28 cellular contexts compared by ENCODE assay signal in the genomic region with DNA sequence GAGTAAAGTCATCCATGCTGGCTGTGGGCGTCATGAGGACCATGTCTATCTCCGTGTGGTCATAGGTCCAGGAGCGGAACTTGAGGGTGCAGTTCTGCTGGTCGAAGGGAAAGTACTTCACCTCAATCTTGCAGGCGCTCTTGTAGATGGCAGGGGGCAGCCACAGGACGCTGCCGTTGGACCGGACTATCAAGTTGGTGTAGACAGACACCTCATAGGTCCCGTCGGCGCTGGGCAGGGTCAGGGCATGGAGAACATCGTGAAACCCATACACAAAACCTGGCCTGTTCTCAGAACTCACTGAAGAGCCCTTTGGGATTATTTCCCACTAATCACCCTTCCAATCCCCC. TPM values are rescaled to one million over a fixed set of nuclear protein-coding genes. Genes with fewer than 3 reads are reported as not detected.
"Had no signal": no experiment of that assay in that cellular context is flagged by ENCODE, and none has a peak within 500 bp of the region (broad histone marks: within the 10 kb centered on the region; RNA-seq: fewer than 3 reads in every experiment).

No MANE protein-coding gene starts in this region.

- H3K4me3 Mint-ChIP-seq: memory B cell; mesothelial cell of epicardium; naive B cell; natural killer cell treated with Interleukin-12 subunit alpha and Interleukin-12 subunit beta and Interleukin-15 and Interleukin-18, amount 100 ng/mL, for 72 hours; neural crest cell; stimulated activated memory B cell treated with anti-CD40 and anti-IgM and Interleukin-4, amounts not matched to agents 10 μg/mL and 1 μg/mL and 100 μg/mL, for 72 hours had no signal

- H3K27ac Mint-ChIP-seq: memory B cell; mesothelial cell of epicardium; naive B cell; natural killer cell treated with Interleukin-12 subunit alpha and Interleukin-12 subunit beta and Interleukin-15 and Interleukin-18, amount 100 ng/mL, for 72 hours; stimulated activated memory B cell treated with anti-CD40 and anti-IgM and Interleukin-4, amounts not matched to agents 10 μg/mL and 1 μg/mL and 100 μg/mL, for 72 hours had no signal

- H3K4me1 Mint-ChIP-seq: memory B cell; mesothelial cell of epicardium; naive B cell; neural crest cell; stimulated activated memory B cell treated with anti-CD40 and anti-IgM and Interleukin-4, amounts not matched to agents 10 μg/mL and 1 μg/mL and 100 μg/mL, for 72 hours had no signal

- H3K9me3 Mint-ChIP-seq: natural killer cell treated with Interleukin-12 subunit alpha and Interleukin-12 subunit beta and Interleukin-15 and Interleukin-18, amount 100 ng/mL, for 72 hours had no signal

- DNase-seq: dorsolateral prefrontal cortex; effector CD4-positive, alpha-beta T cell; foreskin fibroblast; gastrocnemius medialis; heart left ventricle; kidney; mucosa of descending colon; naive B cell; sigmoid colon; stimulated activated CD4-positive, alpha-beta T cell treated with anti-CD3 and anti-CD28 coated beads, Interleukin-4, amount 100 ng/mL, for 4 hours; stimulated activated naive CD8-positive, alpha-beta T cell treated with anti-CD3 and anti-CD28 coated beads, Interleukin-15, Interleukin-2, amounts not matched to agents 100 U/mL and 50 U/mL, for 24 hours had no signal

- ATAC-seq: esophagus mucosa; gastrocnemius medialis; heart left ventricle; left lobe of liver; mucosa of descending colon; natural killer cell treated with Interleukin-12 subunit alpha and Interleukin-12 subunit beta and Interleukin-15 and Interleukin-18, amount 100 ng/mL, for 72 hours; stimulated activated memory B cell treated with anti-CD40 and anti-IgM and Interleukin-4, amounts not matched to agents 10 μg/mL and 1 μg/mL and 100 μg/mL, for 72 hours; stimulated activated naive CD8-positive, alpha-beta T cell treated with anti-CD3 and anti-CD28 coated beads, Interleukin-15, Interleukin-2, amounts not matched to agents 100 U/mL and 50 U/mL, for 24 hours had no signal

- H3K36me3 Mint-ChIP-seq: natural killer cell treated with Interleukin-12 subunit alpha and Interleukin-12 subunit beta and Interleukin-15 and Interleukin-18, amount 100 ng/mL, for 72 hours; stimulated activated memory B cell treated with anti-CD40 and anti-IgM and Interleukin-4, amounts not matched to agents 10 μg/mL and 1 μg/mL and 100 μg/mL, for 72 hours had no signal

RNA-seq across cellular contexts. Expression of a gene that starts 8.9 kb away (rescaled TPM):
- total RNA-seq: glomerular endothelial cell; kidney; left lobe of liver; liver; natural killer cell treated with Interleukin-12 subunit alpha and Interleukin-12 subunit beta and Interleukin-15 and Interleukin-18, amount 100 ng/mL, for 72 hours; osteoblast; skeletal muscle tissue; thoracic aorta; tibial nerve had no signal

RNA-seq across cellular contexts. Expression of a gene that starts 11.3 kb away (rescaled TPM):
- total RNA-seq: gastrocnemius medialis; glomerular endothelial cell; hepatocyte; left lobe of liver; liver; lung; natural killer cell treated with Interleukin-12 subunit alpha and Interleukin-12 subunit beta and Interleukin-15 and Interleukin-18, amount 100 ng/mL, for 72 hours; osteoblast; right atrium auricular region; thoracic aorta; tibial nerve; upper lobe of left lung had no signal
